In the genomic region with DNA sequence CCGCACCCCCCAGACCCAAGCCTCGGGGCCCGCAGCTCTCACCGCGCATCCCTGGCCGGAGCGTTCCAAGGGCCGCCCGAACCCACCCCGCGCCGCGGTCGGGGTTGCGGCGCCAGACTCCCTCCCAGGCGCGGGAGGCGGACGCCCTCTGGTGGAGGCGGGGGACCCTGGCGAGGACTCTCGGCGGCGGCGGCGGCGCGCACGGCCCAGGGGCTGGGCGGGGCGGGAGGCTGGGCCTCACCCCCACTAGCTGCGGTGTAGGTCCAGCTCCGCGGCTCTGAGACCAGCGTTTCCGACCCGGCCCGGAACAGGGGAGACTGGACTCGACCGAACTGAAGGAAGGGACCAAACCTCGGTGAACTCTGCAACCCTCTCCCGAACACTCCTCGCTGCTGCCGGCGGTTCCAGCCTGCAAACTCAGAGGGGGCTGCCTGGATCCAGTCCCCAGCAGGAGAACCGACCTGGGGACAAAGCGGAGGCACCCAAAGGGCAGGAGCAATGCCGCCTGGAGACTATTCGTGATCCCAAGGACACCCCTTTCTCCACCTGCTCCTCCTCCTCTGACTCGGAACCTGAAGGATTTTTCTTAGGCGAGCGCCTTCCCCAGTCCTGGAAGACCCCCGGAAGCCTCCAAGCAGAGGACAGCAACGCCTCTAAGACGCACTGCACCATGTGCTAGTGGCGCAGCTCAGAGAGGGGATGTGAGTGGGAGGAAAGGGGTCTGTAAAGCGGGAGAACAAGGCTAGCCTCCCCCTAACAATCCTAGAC, we compare ENCODE assay signal across 1 cellular context.
TF ChIP-seq lines count a peak whose summit lies in the region.

No MANE protein-coding gene starts in this region.

TF ChIP-seq in K562, 482 proteins besides CTCF, POLR2A, EP300 and RAD21 (continued from another document and continues in another):
- TF ChIP-seq, protein P1, sequence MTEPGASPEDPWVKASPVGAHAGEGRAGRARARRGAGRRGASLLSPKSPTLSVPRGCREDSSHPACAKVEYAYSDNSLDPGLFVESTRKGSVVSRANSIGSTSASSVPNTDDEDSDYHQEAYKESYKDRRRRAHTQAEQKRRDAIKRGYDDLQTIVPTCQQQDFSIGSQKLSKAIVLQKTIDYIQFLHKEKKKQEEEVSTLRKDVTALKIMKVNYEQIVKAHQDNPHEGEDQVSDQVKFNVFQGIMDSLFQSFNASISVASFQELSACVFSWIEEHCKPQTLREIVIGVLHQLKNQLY (CRISPR knock-in tag; conservative IDR thresholded peaks at IDR 0.05) = 0 out of 4 replicates have a peak, but pooled peaks of 1 of the 2 experiments have one; percentile 58
- TF ChIP-seq NR3C1 (CRISPR knock-in tag; IDR thresholded peaks at IDR 0.05) = peak; percentile 72; the same call in 1 of the 2 replicates
- TF ChIP-seq RBM34 (IDR thresholded peaks at IDR 0.05; ENCODE audit: borderline replicate concordance, insufficient read depth, low read length) = 0 out of 2 replicates have a peak, but pooled peaks have one; percentile 50
- no peak for TF ChIP-seq NCOA6 (IDR thresholded peaks at IDR 0.05)
- TF ChIP-seq, protein P2, sequence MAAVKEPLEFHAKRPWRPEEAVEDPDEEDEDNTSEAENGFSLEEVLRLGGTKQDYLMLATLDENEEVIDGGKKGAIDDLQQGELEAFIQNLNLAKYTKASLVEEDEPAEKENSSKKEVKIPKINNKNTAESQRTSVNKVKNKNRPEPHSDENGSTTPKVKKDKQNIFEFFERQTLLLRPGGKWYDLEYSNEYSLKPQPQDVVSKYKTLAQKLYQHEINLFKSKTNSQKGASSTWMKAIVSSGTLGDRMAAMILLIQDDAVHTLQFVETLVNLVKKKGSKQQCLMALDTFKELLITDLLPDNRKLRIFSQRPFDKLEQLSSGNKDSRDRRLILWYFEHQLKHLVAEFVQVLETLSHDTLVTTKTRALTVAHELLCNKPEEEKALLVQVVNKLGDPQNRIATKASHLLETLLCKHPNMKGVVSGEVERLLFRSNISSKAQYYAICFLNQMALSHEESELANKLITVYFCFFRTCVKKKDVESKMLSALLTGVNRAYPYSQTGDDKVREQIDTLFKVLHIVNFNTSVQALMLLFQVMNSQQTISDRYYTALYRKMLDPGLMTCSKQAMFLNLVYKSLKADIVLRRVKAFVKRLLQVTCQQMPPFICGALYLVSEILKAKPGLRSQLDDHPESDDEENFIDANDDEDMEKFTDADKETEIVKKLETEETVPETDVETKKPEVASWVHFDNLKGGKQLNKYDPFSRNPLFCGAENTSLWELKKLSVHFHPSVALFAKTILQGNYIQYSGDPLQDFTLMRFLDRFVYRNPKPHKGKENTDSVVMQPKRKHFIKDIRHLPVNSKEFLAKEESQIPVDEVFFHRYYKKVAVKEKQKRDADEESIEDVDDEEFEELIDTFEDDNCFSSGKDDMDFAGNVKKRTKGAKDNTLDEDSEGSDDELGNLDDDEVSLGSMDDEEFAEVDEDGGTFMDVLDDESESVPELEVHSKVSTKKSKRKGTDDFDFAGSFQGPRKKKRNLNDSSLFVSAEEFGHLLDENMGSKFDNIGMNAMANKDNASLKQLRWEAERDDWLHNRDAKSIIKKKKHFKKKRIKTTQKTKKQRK (IDR thresholded peaks at IDR 0.05; ENCODE audit: borderline replicate concordance, low read depth, low read length) = no peak
- TF ChIP-seq RBBP5 (IDR thresholded peaks at IDR 0.05; ENCODE audit: borderline replicate concordance, insufficient read depth, low read length, poor library complexity, severe bottlenecking) = no peak
- TF ChIP-seq HLTF (IDR thresholded peaks at IDR 0.05) = 0 out of 2 replicates have a peak, but pooled peaks have one; percentile 14
- TF ChIP-seq, protein P3, sequence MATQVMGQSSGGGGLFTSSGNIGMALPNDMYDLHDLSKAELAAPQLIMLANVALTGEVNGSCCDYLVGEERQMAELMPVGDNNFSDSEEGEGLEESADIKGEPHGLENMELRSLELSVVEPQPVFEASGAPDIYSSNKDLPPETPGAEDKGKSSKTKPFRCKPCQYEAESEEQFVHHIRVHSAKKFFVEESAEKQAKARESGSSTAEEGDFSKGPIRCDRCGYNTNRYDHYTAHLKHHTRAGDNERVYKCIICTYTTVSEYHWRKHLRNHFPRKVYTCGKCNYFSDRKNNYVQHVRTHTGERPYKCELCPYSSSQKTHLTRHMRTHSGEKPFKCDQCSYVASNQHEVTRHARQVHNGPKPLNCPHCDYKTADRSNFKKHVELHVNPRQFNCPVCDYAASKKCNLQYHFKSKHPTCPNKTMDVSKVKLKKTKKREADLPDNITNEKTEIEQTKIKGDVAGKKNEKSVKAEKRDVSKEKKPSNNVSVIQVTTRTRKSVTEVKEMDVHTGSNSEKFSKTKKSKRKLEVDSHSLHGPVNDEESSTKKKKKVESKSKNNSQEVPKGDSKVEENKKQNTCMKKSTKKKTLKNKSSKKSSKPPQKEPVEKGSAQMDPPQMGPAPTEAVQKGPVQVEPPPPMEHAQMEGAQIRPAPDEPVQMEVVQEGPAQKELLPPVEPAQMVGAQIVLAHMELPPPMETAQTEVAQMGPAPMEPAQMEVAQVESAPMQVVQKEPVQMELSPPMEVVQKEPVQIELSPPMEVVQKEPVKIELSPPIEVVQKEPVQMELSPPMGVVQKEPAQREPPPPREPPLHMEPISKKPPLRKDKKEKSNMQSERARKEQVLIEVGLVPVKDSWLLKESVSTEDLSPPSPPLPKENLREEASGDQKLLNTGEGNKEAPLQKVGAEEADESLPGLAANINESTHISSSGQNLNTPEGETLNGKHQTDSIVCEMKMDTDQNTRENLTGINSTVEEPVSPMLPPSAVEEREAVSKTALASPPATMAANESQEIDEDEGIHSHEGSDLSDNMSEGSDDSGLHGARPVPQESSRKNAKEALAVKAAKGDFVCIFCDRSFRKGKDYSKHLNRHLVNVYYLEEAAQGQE (CRISPR knock-in tag; IDR thresholded peaks at IDR 0.05; ENCODE audit: low read depth) = peak; percentile 7; the same call in 1 of the 2 replicates
- no peak for TF ChIP-seq ZFP30 (CRISPR knock-in tag; IDR thresholded peaks at IDR 0.05; ENCODE audit: borderline replicate concordance)
- no peak for TF ChIP-seq SMAD3 (CRISPR knock-in tag; conservative IDR thresholded peaks at IDR 0.05)
- 0 out of 2 replicates have a peak, but pooled peaks have one; percentile 66 for TF ChIP-seq NR4A1 (CRISPR knock-in tag; IDR thresholded peaks at IDR 0.05)
- no peak for TF ChIP-seq NR4A1 (tag; IDR thresholded peaks at IDR 0.05)
- 0 out of 2 replicates have a peak, but pooled peaks have one; percentile 6 for TF ChIP-seq ERF (CRISPR knock-in tag; IDR thresholded peaks at IDR 0.05)
- no peak for TF ChIP-seq RFX1 (IDR thresholded peaks at IDR 0.05)
- TF ChIP-seq, protein P4, sequence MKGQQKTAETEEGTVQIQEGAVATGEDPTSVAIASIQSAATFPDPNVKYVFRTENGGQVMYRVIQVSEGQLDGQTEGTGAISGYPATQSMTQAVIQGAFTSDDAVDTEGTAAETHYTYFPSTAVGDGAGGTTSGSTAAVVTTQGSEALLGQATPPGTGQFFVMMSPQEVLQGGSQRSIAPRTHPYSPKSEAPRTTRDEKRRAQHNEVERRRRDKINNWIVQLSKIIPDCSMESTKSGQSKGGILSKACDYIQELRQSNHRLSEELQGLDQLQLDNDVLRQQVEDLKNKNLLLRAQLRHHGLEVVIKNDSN (CRISPR knock-in tag; IDR thresholded peaks at IDR 0.05) = peak; percentile 19; the same call in 1 of the 2 replicates
- 0 out of 2 replicates have a peak, but pooled peaks have one; percentile 4 for TF ChIP-seq ETV1 (tag; conservative IDR thresholded peaks at IDR 0.05; ENCODE audit: low read depth)
- TF ChIP-seq GABPB2 (CRISPR knock-in tag; conservative IDR thresholded peaks at IDR 0.05) = no peak
- peak; percentile 53; the same call in 1 of the 2 replicates for TF ChIP-seq KAT7 (CRISPR knock-in tag; IDR thresholded peaks at IDR 0.05; ENCODE audit: borderline replicate concordance)
- TF ChIP-seq CREB1 (IDR thresholded peaks at IDR 0.05) = no peak
- TF ChIP-seq CREB1 (CRISPR knock-in tag; IDR thresholded peaks at IDR 0.05) = peak; percentile 27; the same call in 1 of the 2 replicates
- TF ChIP-seq, protein P5, sequence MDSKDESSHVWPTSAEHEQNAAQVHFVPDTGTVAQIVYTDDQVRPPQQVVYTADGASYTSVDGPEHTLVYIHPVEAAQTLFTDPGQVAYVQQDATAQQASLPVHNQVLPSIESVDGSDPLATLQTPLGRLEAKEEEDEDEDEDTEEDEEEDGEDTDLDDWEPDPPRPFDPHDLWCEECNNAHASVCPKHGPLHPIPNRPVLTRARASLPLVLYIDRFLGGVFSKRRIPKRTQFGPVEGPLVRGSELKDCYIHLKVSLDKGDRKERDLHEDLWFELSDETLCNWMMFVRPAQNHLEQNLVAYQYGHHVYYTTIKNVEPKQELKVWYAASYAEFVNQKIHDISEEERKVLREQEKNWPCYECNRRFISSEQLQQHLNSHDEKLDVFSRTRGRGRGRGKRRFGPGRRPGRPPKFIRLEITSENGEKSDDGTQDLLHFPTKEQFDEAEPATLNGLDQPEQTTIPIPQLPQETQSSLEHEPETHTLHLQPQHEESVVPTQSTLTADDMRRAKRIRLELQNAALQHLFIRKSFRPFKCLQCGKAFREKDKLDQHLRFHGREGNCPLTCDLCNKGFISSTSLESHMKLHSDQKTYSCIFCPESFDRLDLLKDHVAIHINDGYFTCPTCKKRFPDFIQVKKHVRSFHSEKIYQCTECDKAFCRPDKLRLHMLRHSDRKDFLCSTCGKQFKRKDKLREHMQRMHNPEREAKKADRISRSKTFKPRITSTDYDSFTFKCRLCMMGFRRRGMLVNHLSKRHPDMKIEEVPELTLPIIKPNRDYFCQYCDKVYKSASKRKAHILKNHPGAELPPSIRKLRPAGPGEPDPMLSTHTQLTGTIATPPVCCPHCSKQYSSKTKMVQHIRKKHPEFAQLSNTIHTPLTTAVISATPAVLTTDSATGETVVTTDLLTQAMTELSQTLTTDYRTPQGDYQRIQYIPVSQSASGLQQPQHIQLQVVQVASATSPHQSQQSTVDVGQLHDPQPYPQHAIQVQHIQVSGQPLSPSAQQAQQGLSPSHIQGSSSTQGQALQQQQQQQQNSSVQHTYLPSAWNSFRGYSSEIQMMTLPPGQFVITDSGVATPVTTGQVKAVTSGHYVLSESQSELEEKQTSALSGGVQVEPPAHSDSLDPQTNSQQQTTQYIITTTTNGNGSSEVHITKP (IDR thresholded peaks at IDR 0.05; ENCODE audit: partially characterized antibody) = peak; percentile 64
- peak in 1 of 2 experiments; percentile 92; a peak in 2 of 4 replicates for TF ChIP-seq NONO (IDR thresholded peaks at IDR 0.05; ENCODE audit: low read depth in 2 of 2, low read length in 1 of 2)
- no peak for TF ChIP-seq SRSF7 (optimal IDR thresholded peaks at IDR 0.05; ENCODE audit: low read depth, low read length)
- 0 out of 2 replicates have a peak, but pooled peaks have one; percentile 26 for TF ChIP-seq HCFC1 (IDR thresholded peaks at IDR 0.05; ENCODE audit: low read depth, low read length)
- peak; percentile 91; the same call in 1 of the 2 replicates for TF ChIP-seq ILF3 (IDR thresholded peaks at IDR 0.05; ENCODE audit: borderline replicate concordance)
- TF ChIP-seq CHCHD3 (CRISPR knock-in tag; IDR thresholded peaks at IDR 0.05) = no peak
- peak; percentile 91 to 94 for TF ChIP-seq MAZ (CRISPR knock-in tag; conservative IDR thresholded peaks at IDR 0.05 in 1 of 2, IDR thresholded peaks at IDR 0.05 in 1 of 2)
- TF ChIP-seq, protein P6, sequence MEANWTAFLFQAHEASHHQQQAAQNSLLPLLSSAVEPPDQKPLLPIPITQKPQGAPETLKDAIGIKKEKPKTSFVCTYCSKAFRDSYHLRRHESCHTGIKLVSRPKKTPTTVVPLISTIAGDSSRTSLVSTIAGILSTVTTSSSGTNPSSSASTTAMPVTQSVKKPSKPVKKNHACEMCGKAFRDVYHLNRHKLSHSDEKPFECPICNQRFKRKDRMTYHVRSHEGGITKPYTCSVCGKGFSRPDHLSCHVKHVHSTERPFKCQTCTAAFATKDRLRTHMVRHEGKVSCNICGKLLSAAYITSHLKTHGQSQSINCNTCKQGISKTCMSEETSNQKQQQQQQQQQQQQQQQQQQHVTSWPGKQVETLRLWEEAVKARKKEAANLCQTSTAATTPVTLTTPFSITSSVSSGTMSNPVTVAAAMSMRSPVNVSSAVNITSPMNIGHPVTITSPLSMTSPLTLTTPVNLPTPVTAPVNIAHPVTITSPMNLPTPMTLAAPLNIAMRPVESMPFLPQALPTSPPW (CRISPR knock-in tag; IDR thresholded peaks at IDR 0.05) = peak; percentile 78
- no peak; the same call in 1 of the 2 replicates for TF ChIP-seq MYC (IDR thresholded peaks at IDR 0.05; ENCODE audit: low read depth, low read length)
- TF ChIP-seq MYC (CRISPR knock-in tag; IDR thresholded peaks at IDR 0.05; ENCODE audit: borderline replicate concordance, low read depth) = peak; percentile 77; the same call in 1 of the 2 replicates
- TF ChIP-seq, protein P7, sequence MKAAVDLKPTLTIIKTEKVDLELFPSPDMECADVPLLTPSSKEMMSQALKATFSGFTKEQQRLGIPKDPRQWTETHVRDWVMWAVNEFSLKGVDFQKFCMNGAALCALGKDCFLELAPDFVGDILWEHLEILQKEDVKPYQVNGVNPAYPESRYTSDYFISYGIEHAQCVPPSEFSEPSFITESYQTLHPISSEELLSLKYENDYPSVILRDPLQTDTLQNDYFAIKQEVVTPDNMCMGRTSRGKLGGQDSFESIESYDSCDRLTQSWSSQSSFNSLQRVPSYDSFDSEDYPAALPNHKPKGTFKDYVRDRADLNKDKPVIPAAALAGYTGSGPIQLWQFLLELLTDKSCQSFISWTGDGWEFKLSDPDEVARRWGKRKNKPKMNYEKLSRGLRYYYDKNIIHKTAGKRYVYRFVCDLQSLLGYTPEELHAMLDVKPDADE (conservative IDR thresholded peaks at IDR 0.05; ENCODE audit: control insufficient read depth, low read depth, low read length) = peak; percentile 32; the same call in 1 of the 2 replicates
- TF ChIP-seq KDM5B (IDR thresholded peaks at IDR 0.05; ENCODE audit: insufficient replicate concordance, low read depth, low read length) = peak; percentile 1
- peak; percentile 42; the same call in 1 of the 2 replicates for TF ChIP-seq ZC3H4 (CRISPR knock-in tag; IDR thresholded peaks at IDR 0.05; ENCODE audit: borderline replicate concordance)
- 0 out of 2 replicates have a peak, but pooled peaks have one; percentile 48 for TF ChIP-seq E2F3 (CRISPR knock-in tag; IDR thresholded peaks at IDR 0.05)
- TF ChIP-seq, protein P8, sequence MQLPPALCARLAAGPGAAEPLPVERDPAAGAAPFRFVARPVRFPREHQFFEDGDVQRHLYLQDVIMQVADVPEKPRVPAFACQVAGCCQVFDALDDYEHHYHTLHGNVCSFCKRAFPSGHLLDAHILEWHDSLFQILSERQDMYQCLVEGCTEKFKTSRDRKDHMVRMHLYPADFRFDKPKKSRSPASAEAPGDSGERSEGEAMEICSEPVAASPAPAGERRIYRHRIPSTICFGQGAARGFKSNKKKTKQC (CRISPR knock-in tag; IDR thresholded peaks at IDR 0.05) = peak; percentile 35; the same call in 1 of the 2 replicates
- TF ChIP-seq, protein P9, sequence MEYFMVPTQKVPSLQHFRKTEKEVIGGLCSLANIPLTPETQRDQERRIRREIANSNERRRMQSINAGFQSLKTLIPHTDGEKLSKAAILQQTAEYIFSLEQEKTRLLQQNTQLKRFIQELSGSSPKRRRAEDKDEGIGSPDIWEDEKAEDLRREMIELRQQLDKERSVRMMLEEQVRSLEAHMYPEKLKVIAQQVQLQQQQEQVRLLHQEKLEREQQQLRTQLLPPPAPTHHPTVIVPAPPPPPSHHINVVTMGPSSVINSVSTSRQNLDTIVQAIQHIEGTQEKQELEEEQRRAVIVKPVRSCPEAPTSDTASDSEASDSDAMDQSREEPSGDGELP (CRISPR knock-in tag; IDR thresholded peaks at IDR 0.05; ENCODE audit: borderline replicate concordance) = peak; percentile 18; the same call in 1 of the 2 replicates
- no peak for TF ChIP-seq FOXM1 (IDR thresholded peaks at IDR 0.05; ENCODE audit: low read depth)
- peak; percentile 58; the same call in 1 of the 2 replicates for TF ChIP-seq FOXM1 (CRISPR knock-in tag; IDR thresholded peaks at IDR 0.05; ENCODE audit: low read depth)
- peak in 2 of 3 experiments; percentile 24 to 58 for TF ChIP-seq YY1 (IDR thresholded peaks at IDR 0.05; ENCODE audit: borderline replicate concordance in 1 of 3, control insufficient read depth in 1 of 3, extremely low read depth in 1 of 3, insufficient read depth in 3 of 3, insufficient read length in 1 of 3, insufficient replicate concordance in 2 of 3, low read depth in 1 of 3, low read length in 2 of 3)
